In genomic region chr2:161975062-161975812, GRCh38 we compare ENCODE assay signal across 14 cellular contexts.
DNase-seq lines count a peak whose midpoint lies in the region; ATAC-seq lines count a peak whose summit lies in the region.
"Had no signal": no experiment of that assay in that cellular context is flagged by ENCODE, and none has a peak within 500 bp of the region (broad histone marks: within the 10 kb centered on the region; RNA-seq: fewer than 3 reads in every experiment).

No MANE protein-coding gene starts in this region.

- H3K27me3 Mint-ChIP-seq in activated CD4-positive, alpha-beta T cell treated with anti-CD3 and anti-CD28 coated beads, Interleukin-2, amount 10 ng/mL, durations not matched to agents 24 days and 14 days = no peaks in the 10 kb centered on the region
- H3K27me3 Mint-ChIP-seq in activated CD4-positive, alpha-beta memory T cell treated with anti-CD3 and anti-CD28 coated beads for 36 hours = no peaks in the 10 kb centered on the region

- H3K36me3 Mint-ChIP-seq in activated CD4-positive, alpha-beta T cell treated with anti-CD3 and anti-CD28 coated beads, Interleukin-2, amount 10 ng/mL, durations not matched to agents 24 days and 14 days (ENCODE audit: low read depth) = peaks cover 33% of the 10 kb centered on the region
- H3K36me3 Mint-ChIP-seq in activated CD4-positive, alpha-beta memory T cell treated with anti-CD3 and anti-CD28 coated beads for 36 hours = peaks cover 2% of the 10 kb centered on the region

- peak overlapping the region; percentile 55 for H3K4me3 Mint-ChIP-seq in activated CD4-positive, alpha-beta T cell treated with anti-CD3 and anti-CD28 coated beads, Interleukin-2, amount 10 ng/mL, durations not matched to agents 24 days and 14 days
- H3K4me3 Mint-ChIP-seq in activated CD4-positive, alpha-beta memory T cell treated with anti-CD3 and anti-CD28 coated beads for 36 hours = no peak overlapping the region

- POLR2A ChIA-PET in activated CD4-positive, alpha-beta memory T cell treated with anti-CD3 and anti-CD28 coated beads for 36 hours (lab: Charles Lee) = no interaction called here

- intact Hi-C loops in activated CD4-positive, alpha-beta T cell treated with anti-CD3 and anti-CD28 coated beads, Interleukin-2, amount 10 ng/mL, durations not matched to agents 24 days and 14 days (cut with micrococcal nuclease) = loop anchor here (1.0 kb wide), 1 partner anchor 9 kb away; no protein-coding TSS in a partner anchor
- intact Hi-C loops in activated CD4-positive, alpha-beta memory T cell treated with anti-CD3 and anti-CD28 coated beads for 36 hours (cut with micrococcal nuclease) = no loop called here

- H3K9me3 Mint-ChIP-seq in activated CD4-positive, alpha-beta T cell treated with anti-CD3 and anti-CD28 coated beads, Interleukin-2, amount 10 ng/mL, durations not matched to agents 24 days and 14 days = peaks cover 24% of the 10 kb centered on the region
- no peaks in the 10 kb centered on the region for H3K9me3 Mint-ChIP-seq in activated CD4-positive, alpha-beta memory T cell treated with anti-CD3 and anti-CD28 coated beads for 36 hours

- H3K27ac Mint-ChIP-seq in activated CD4-positive, alpha-beta T cell treated with anti-CD3 and anti-CD28 coated beads, Interleukin-2, amount 10 ng/mL, durations not matched to agents 24 days and 14 days = peak overlapping the region; percentile 86
- H3K27ac Mint-ChIP-seq in activated CD4-positive, alpha-beta memory T cell treated with anti-CD3 and anti-CD28 coated beads for 36 hours = peak overlapping the region; percentile 35

- H3K4me1 Mint-ChIP-seq in activated CD4-positive, alpha-beta T cell treated with anti-CD3 and anti-CD28 coated beads, Interleukin-2, amount 10 ng/mL, durations not matched to agents 24 days and 14 days = peaks cover 55% of the 10 kb centered on the region
- H3K4me1 Mint-ChIP-seq in activated CD4-positive, alpha-beta memory T cell treated with anti-CD3 and anti-CD28 coated beads for 36 hours (ENCODE audit: low read depth) = peaks cover 34% of the 10 kb centered on the region

- CTCF ChIA-PET in activated CD4-positive, alpha-beta memory T cell treated with anti-CD3 and anti-CD28 coated beads for 36 hours (lab: Charles Lee) = no interaction called here

- peak; percentile 17 for DNase-seq in activated CD4-positive, alpha-beta T cell treated with anti-CD3 and anti-CD28 coated beads, Interleukin-2, amount 10 ng/mL, durations not matched to agents 24 days and 14 days
- DNase-seq in activated CD4-positive, alpha-beta T cell treated with anti-CD3 and anti-CD28 coated beads for 48 hours = no peak
- DNase-seq in LHCN-M2 (ENCODE audit: low read depth) = peak; percentile 46
- DNase-seq in activated CD4-positive, alpha-beta memory T cell treated with anti-CD3 and anti-CD28 coated beads for 36 hours = no peak
- DNase-seq in medulla oblongata (ENCODE audit: extremely low spot score) = peak; percentile 46
- no peak for DNase-seq in ecto neural progenitor cell (ENCODE audit: low spot score)
- DNase-seq: body of pancreas; Caco-2; effector CD4-positive, alpha-beta T cell; HCEC 1CT; NCI-H2029; stimulated activated naive CD4-positive, alpha-beta T cell treated with Interleukin-2 at 50 U/mL for 16 hours had no signal

- ATAC-seq in HG02798 (IDR thresholded peaks at IDR 0.05; ENCODE audit: poor library complexity, unreplicated experiment) = no peak
- no peak for ATAC-seq in HG02571 (IDR thresholded peaks at IDR 0.05; ENCODE audit: unreplicated experiment)
- ATAC-seq: body of pancreas had no signal

Comparison
In these comparisons a context has a peak if more than half of its experiments do, and no peak if none do; other contexts are left out.
1. DNase-seq: peak in activated CD4-positive, alpha-beta T cell treated with anti-CD3 and anti-CD28 coated beads, Interleukin-2, amount 10 ng/mL, durations not matched to agents 24 days and 14 days (single experiment), LHCN-M2 (single experiment) and medulla oblongata (single experiment); none in activated CD4-positive, alpha-beta T cell treated with anti-CD3 and anti-CD28 coated beads for 48 hours (single experiment), activated CD4-positive, alpha-beta memory T cell treated with anti-CD3 and anti-CD28 coated beads for 36 hours (single experiment) and ecto neural progenitor cell (single experiment).